In the genomic region with DNA sequence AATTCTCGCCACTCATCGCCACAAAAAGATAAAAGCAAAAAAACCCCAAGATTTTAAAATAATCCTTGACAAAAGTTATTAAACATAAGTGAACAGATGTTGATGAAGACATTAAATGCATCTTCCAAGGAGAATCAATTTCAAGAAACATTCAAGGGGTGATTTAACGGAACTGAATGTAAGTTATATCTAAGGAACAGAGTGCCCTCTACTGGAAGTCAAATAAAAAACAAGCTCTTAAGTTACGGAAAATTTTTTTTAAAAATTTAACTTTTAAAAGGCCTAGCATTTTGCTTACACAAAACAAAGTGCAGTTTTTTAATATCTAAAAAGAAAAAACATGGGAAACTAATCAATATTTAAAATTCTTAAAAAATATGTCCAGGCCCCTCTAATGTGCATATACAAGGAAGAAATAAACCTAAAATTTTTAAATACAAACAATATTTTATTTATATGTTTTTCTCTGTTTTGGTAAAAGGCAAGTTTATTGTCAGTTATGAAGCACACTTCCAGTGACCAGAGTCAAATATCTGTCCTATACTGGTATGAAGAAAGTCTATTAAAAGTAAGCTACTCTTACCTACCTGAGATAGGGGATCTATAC, we compare ENCODE assay signal across 8 cellular contexts. TPM values are rescaled to one million over a fixed set of nuclear protein-coding genes. Genes with fewer than 3 reads are reported as not detected.
DNase-seq lines count a peak whose midpoint lies in the region; ATAC-seq and TF ChIP-seq lines count a peak whose summit lies in the region.

No MANE protein-coding gene starts in this region.

- H3K4me2 ChIP-seq in Karpas-422 (ENCODE audit: low read depth, low read length, poor library complexity, severe bottlenecking): no peak overlapping the region

- H3K4me1 Mint-ChIP-seq in Caco-2 (ENCODE audit: low read depth, unreplicated experiment): peaks cover 4% of the 10 kb centered on the region

- H3K4me3 ChIP-seq in Caco-2 (ENCODE audit: low read depth, low read length) (no peak overlapping the region), Karpas-422 (ENCODE audit: low read length) (no peak overlapping the region), adipocyte (ENCODE audit: low read length) (no peak overlapping the region), mucosa of descending colon (no peak overlapping the region)

- H3K36me3 ChIP-seq in Caco-2 (ENCODE audit: control insufficient read depth, insufficient read depth, low read length) (no peaks in the 10 kb centered on the region; the same call in 1 of the 2 replicates), Karpas-422 (ENCODE audit: insufficient read depth, low read length) (peaks cover 79% of the 10 kb centered on the region), adipocyte (ENCODE audit: control insufficient read depth, insufficient read depth, low read length, severe bottlenecking) (peaks cover 35% of the 10 kb centered on the region), mucosa of descending colon (ENCODE audit: low read depth) (no peaks in the 10 kb centered on the region)

- peaks cover 7% of the 10 kb centered on the region; the same call in 1 of the 2 replicates for H4K20me1 ChIP-seq in Karpas-422 (ENCODE audit: insufficient read depth, low read depth, low read length)

- H3K9me2 ChIP-seq in Karpas-422 (replicated peaks; ENCODE audit: insufficient read depth, low read length): no peaks in the 10 kb centered on the region

- H2AFZ ChIP-seq in Karpas-422 (ENCODE audit: low read length): no peak overlapping the region

- H3K27me3 ChIP-seq in Caco-2 (replicated peaks; ENCODE audit: control insufficient read depth, insufficient read depth, low read length): no peaks in the 10 kb centered on the region
- H3K27me3 ChIP-seq in Karpas-422 (ENCODE audit: low read length): no peaks in the 10 kb centered on the region
- H3K27me3 ChIP-seq in adipocyte (replicated peaks; ENCODE audit: control insufficient read depth, insufficient read depth, low read length): no peaks in the 10 kb centered on the region

- H3K27me3 Mint-ChIP-seq in Caco-2 (ENCODE audit: insufficient read depth, unreplicated experiment): no peaks in the 10 kb centered on the region

- no peak for ATAC-seq in GM21786 (IDR thresholded peaks at IDR 0.05; ENCODE audit: unreplicated experiment)
- no peak for ATAC-seq in mucosa of descending colon
- ATAC-seq in HG03196 (IDR thresholded peaks at IDR 0.05; ENCODE audit: unreplicated experiment): no peak

- H3K9ac ChIP-seq in Karpas-422 (ENCODE audit: low read length): no peak overlapping the region
- no peak overlapping the region for H3K9ac ChIP-seq in adipocyte (ENCODE audit: low read length)

- H3K79me2 ChIP-seq in Karpas-422 (ENCODE audit: low read length): peaks cover 85% of the 10 kb centered on the region

- no peak overlapping the region for H3K27ac ChIP-seq in Karpas-422 (ENCODE audit: low read length)

- peaks cover 50% of the 10 kb centered on the region for H3K36me3 Mint-ChIP-seq in Caco-2 (ENCODE audit: insufficient read depth, unreplicated experiment)

- CTCF ChIA-PET in Caco-2 (lab: Charles Lee): interaction anchor here (0.6 to 1.0 kb wide), 10 partner anchors 8 to 987 kb away, joined by 3 to 8 read pairs (median 4); a partner anchor contains a TSS

- H3K4me3 Mint-ChIP-seq in Caco-2 (ENCODE audit: unreplicated experiment): no peak overlapping the region

- H3K9me3 Mint-ChIP-seq in Caco-2 (ENCODE audit: unreplicated experiment): no peaks in the 10 kb centered on the region

- TF ChIP-seq CTCF in Caco-2 (IDR thresholded peaks at IDR 0.05; ENCODE audit: insufficient read depth in 1 of 2, low read depth in 1 of 2, low read length in 1 of 2, severe bottlenecking in 1 of 2, unreplicated experiment in 1 of 2) (peak; percentile 38 to 39), mucosa of descending colon (IDR thresholded peaks at IDR 0.05) (no peak)

- POLR2A ChIA-PET in Caco-2 (lab: Charles Lee): interaction anchor here (0.5 to 1.2 kb wide), 3 partner anchors 28 to 274 kb away, joined by 3 to 8 read pairs (median 3); a partner anchor contains a TSS

- H3K4me1 ChIP-seq in Caco-2: peaks cover 5% of the 10 kb centered on the region; the same call in 1 of the 2 replicates
- H3K4me1 ChIP-seq in Karpas-422 (ENCODE audit: low read length): no peaks in the 10 kb centered on the region
- peaks cover 12% of the 10 kb centered on the region for H3K4me1 ChIP-seq in adipocyte (ENCODE audit: control insufficient read depth, insufficient read depth, low read length)
- H3K4me1 ChIP-seq in mucosa of descending colon (ENCODE audit: low read depth): no peaks in the 10 kb centered on the region

- intact Hi-C loops in Caco-2 (cut with micrococcal nuclease; ENCODE audit: unreplicated experiment): loop anchor here (1.0 to 5.0 kb wide), 3 partner anchors 187 to 271 kb away; a partner anchor contains a TSS
- intact Hi-C loops in mucosa of descending colon (cut with DNase I, micrococcal nuclease): no loop called here

- no peak overlapping the region for H3K27ac Mint-ChIP-seq in Caco-2 (ENCODE audit: unreplicated experiment)

- BruUV-seq in Caco-2 (replicated peaks; lab: Mats Ljungman, UMichigan): no TSS peak

- no peaks in the 10 kb centered on the region for H3K9me3 ChIP-seq in Caco-2
- no peaks in the 10 kb centered on the region for H3K9me3 ChIP-seq in Karpas-422 (ENCODE audit: low read length)
- no peaks in the 10 kb centered on the region for H3K9me3 ChIP-seq in adipocyte (ENCODE audit: control insufficient read depth, low read length)
- no peaks in the 10 kb centered on the region for H3K9me3 ChIP-seq in mucosa of descending colon

- no peak for DNase-seq in Caco-2
- DNase-seq in Karpas-422: peak; percentile 71
- DNase-seq in adipocyte (ENCODE audit: low read depth): peak; percentile 81
- peak; percentile 43 for DNase-seq in left kidney (ENCODE audit: low read depth, low spot score)
- no peak for DNase-seq in activated CD4-positive, alpha-beta T cell treated with anti-CD3 and anti-CD28 coated beads, Interleukin-2, amount 50 U/mL, for 1 hour
- no peak for DNase-seq in mucosa of descending colon

RNA-seq across cellular contexts. Expression of a gene that starts 28.0 kb away (rescaled TPM):
- total RNA-seq in Caco-2 (2022): 31.1 and 35.0 TPM in 2 replicates
- 39.6 and 73.7 TPM in 2 replicates for total RNA-seq in Karpas-422 (2014; rRNA removed; shearing (Covaris generic); ENCODE audit: low replicate concordance)
- total RNA-seq in mucosa of descending colon: 10 to 100 TPM in 2 of 3 donors, 1 to 10 TPM in 1; 8.1 to 11.6 (median 11.0) TPM

Comparison
In these comparisons a context has a peak if more than half of its experiments do, and no peak if none do; other contexts are left out.
1. DNase-seq: peak in Karpas-422 (single experiment), adipocyte (single experiment) and left kidney (single experiment); none in Caco-2 (0 of 2), activated CD4-positive, alpha-beta T cell treated with anti-CD3 and anti-CD28 coated beads, Interleukin-2, amount 50 U/mL, for 1 hour (single experiment) and mucosa of descending colon (0 of 3).